Comparison of ENCODE assay signal across 8 cellular contexts in genomic region chr11:93614111-93614784, GRCh38. TPM values are rescaled to one million over a fixed set of nuclear protein-coding genes. Genes with fewer than 3 reads are reported as not detected.
A peak's percentile ranks its signal among the peaks of the same experiment; 100 is the strongest.
DNase-seq lines count a peak whose midpoint lies in the region; ATAC-seq and TF ChIP-seq lines count a peak whose summit lies in the region.

No MANE protein-coding gene starts in this region.

- no peaks in the 10 kb centered on the region for H4K20me1 ChIP-seq in OCI-LY7 (ENCODE audit: insufficient read depth, low read length)

- BruUV-seq in OCI-LY7 (replicated peaks; lab: Mats Ljungman, UMichigan) = no TSS peak

- H3K4me3 ChIP-seq in BJ (ENCODE audit: low read depth, low read length) = no peak overlapping the region
- H3K4me3 ChIP-seq in OCI-LY7 (ENCODE audit: low read depth, low read length, poor library complexity, severe bottlenecking) = no peak overlapping the region
- H3K4me3 ChIP-seq in left lung = no peak overlapping the region

- CTCF ChIA-PET in BJ (lab: Yijun Ruan, JAX) = interaction anchor here (1.2 kb wide), 1 partner anchor 17 kb away, joined by 5 read pairs; no protein-coding TSS in a partner anchor
- CTCF ChIA-PET in OCI-LY7 (lab: Charles Lee; ENCODE audit: unreplicated experiment) = no interaction called here

- peaks cover 1% of the 10 kb centered on the region; the same call in 1 of the 2 replicates for H3K27me3 ChIP-seq in BJ (ENCODE audit: control insufficient read depth, insufficient read depth, low read length)
- H3K27me3 ChIP-seq in left lung = no peaks in the 10 kb centered on the region

- POLR2A ChIA-PET in BJ (lab: Charles Lee) (no interaction called here), OCI-LY7 (lab: Charles Lee) (no interaction called here)

- H3K79me2 ChIP-seq in OCI-LY7 (ENCODE audit: insufficient read depth, low read depth, low read length) = no peaks in the 10 kb centered on the region

- DNase-seq in BJ (ENCODE audit: low read depth) (no peak), OCI-LY7 (ENCODE audit: low spot score) (peak; percentile 10), erythroblast (lab: John Stamatoyannopoulos, UW) (peak; percentile 11 to 35), UCSD-AML1 (lab: John Stamatoyannopoulos, UW; ENCODE audit: unreplicated experiment) (no peak), SKM-1 (lab: John Stamatoyannopoulos, UW; ENCODE audit: unreplicated experiment) (no peak), left lung (no peak)

- no peak for TF ChIP-seq POLR2A in erythroblast (IDR thresholded peaks at IDR 0.05; ENCODE audit: low read length)

- intact Hi-C loops in OCI-LY7 (cut with micrococcal nuclease; ENCODE audit: unreplicated experiment) = no loop called here
- intact Hi-C loops in left lung (cut with DNase I) = no loop called here

- no peak overlapping the region for H3K27ac ChIP-seq in OCI-LY7 (ENCODE audit: low read depth, low read length, poor library complexity, severe bottlenecking)
- H3K27ac ChIP-seq in left lung = no peak overlapping the region

- H3K36me3 ChIP-seq in BJ (ENCODE audit: control insufficient read depth, insufficient read depth, low read length) (no peaks in the 10 kb centered on the region), OCI-LY7 (ENCODE audit: insufficient read depth, low read length) (no peaks in the 10 kb centered on the region), left lung (no peaks in the 10 kb centered on the region)

- no peak overlapping the region for H2AFZ ChIP-seq in OCI-LY7 (ENCODE audit: low read length)

- TF ChIP-seq CTCF in BJ (IDR thresholded peaks at IDR 0.05; ENCODE audit: insufficient read depth, low read depth, low read length) (0 out of 2 replicates have a peak, but pooled peaks have one; percentile 13), GM12873 (IDR thresholded peaks at IDR 0.05; ENCODE audit: insufficient read depth, low read depth, low read length, missing control alignments) (peak; percentile 50), OCI-LY7 (conservative IDR thresholded peaks at IDR 0.05; ENCODE audit: low read length) (peak; percentile 47), left lung (IDR thresholded peaks at IDR 0.05) (no peak)

- no peak overlapping the region for H3K4me2 ChIP-seq in OCI-LY7 (ENCODE audit: low read length)

- H3K9me3 ChIP-seq in OCI-LY7 (ENCODE audit: low read length) (no peaks in the 10 kb centered on the region), left lung (no peaks in the 10 kb centered on the region)

- ATAC-seq in GM21360 (IDR thresholded peaks at IDR 0.05; ENCODE audit: unreplicated experiment) = no peak
- no peak for ATAC-seq in left lung

- H3K4me1 ChIP-seq in OCI-LY7 (ENCODE audit: insufficient read depth, low read length, poor library complexity, severe bottlenecking) (no peaks in the 10 kb centered on the region), left lung (no peaks in the 10 kb centered on the region)

- H3K9me2 ChIP-seq in OCI-LY7 (ENCODE audit: insufficient read depth, low read length) = no peaks in the 10 kb centered on the region

RNA-seq across cellular contexts. Expression of gene CEP295, which starts 47.2 kb away (rescaled TPM):
- 4.3 and 10.1 TPM in 2 replicates for polyA plus RNA-seq in BJ (2011; rRNA removed)
- polyA minus RNA-seq in BJ (2011; rRNA and poly(A)+ RNA removed) = 11.8 and 14.4 TPM in 2 replicates
- 38.9 and 43.4 TPM in 2 replicates for total RNA-seq in OCI-LY7 (2014; rRNA removed; shearing (Covaris generic))
- total RNA-seq in OCI-LY7 (2022) (34.8 and 38.0 TPM in 2 replicates), left lung (10 to 100 TPM; 10.5 to 11.3 TPM)

Comparison
In these comparisons a context has a peak if more than half of its experiments do, and no peak if none do; other contexts are left out.
1. DNase-seq: peak in OCI-LY7 (single experiment) and erythroblast (2 of 2); none in BJ (single experiment), UCSD-AML1 (single experiment), SKM-1 (single experiment) and left lung (0 of 2).
2. CTCF ChIP-seq: peak in BJ (single experiment), GM12873 (single experiment) and OCI-LY7 (single experiment); none in left lung (0 of 2).